14 cellular contexts compared by ENCODE assay signal in genomic region chr3:177606891-177607290, GRCh38.
DNase-seq lines count a peak whose midpoint lies in the region; ATAC-seq, FAIRE-seq and TF ChIP-seq lines count a peak whose summit lies in the region.
"Had no signal": no experiment of that assay in that cellular context is flagged by ENCODE, and none has a peak within 500 bp of the region (broad histone marks: within the 10 kb centered on the region; RNA-seq: fewer than 3 reads in every experiment).

No MANE protein-coding gene starts in this region.

- no peaks in the 10 kb centered on the region for H3K27me3 ChIP-seq in pancreas
- H3K27me3 ChIP-seq: Peyer's patch had no signal

- H3K36me3 ChIP-seq in pancreas, result no peaks in the 10 kb centered on the region
- H3K36me3 ChIP-seq: Peyer's patch had no signal

- H3K27ac ChIP-seq in pancreas, result peak overlapping the region in 3 of 4 donors; percentile 31 to 77 (median 64)
- H3K27ac ChIP-seq: Peyer's patch had no signal

- TF ChIP-seq CTCF in epithelial cell of esophagus (IDR thresholded peaks at IDR 0.05; ENCODE audit: insufficient read depth, low read depth, low read length, missing control alignments), result no peak
- TF ChIP-seq CTCF in pancreas (IDR thresholded peaks at IDR 0.05), result no peak

- H3K4me3 ChIP-seq in epithelial cell of esophagus (ENCODE audit: low read length) (no peak overlapping the region), pancreas (no peak overlapping the region)
- H3K4me3 ChIP-seq: Peyer's patch had no signal

- no peaks in the 10 kb centered on the region for H3K9me3 ChIP-seq in pancreas
- H3K9me3 ChIP-seq: Peyer's patch had no signal

- ATAC-seq in pancreas (peak in 3 of 4 donors; percentile 38 to 52 (median 47)), HG03442 (IDR thresholded peaks at IDR 0.05; ENCODE audit: unreplicated experiment) (no peak), GM19467 (IDR thresholded peaks at IDR 0.05; ENCODE audit: unreplicated experiment) (no peak)
- ATAC-seq: stimulated activated naive CD8-positive, alpha-beta T cell treated with anti-CD3 and anti-CD28 coated beads, Interleukin-15, Interleukin-2, amounts not matched to agents 100 U/mL and 50 U/mL, for 24 hours had no signal

- H3K4me1 ChIP-seq in pancreas, result peaks cover 35 to 66% (median 39%) of the 10 kb centered on the region in 3 donors

- intact Hi-C loops in pancreas (cut with DNase I), result no loop called here

- no peak for FAIRE-seq in pancreas (lab: Jason Lieb, UNC)

- DNase-seq in NCI-H2029 (lab: John Stamatoyannopoulos, UW) (peak; percentile 14), NCI-H2029 treated with DMSO at 0.1 percent for 48 hours (lab: John Stamatoyannopoulos, UW) (no peak), HuH-7.5 (ENCODE audit: low spot score) (peak; percentile 16), epithelial cell of esophagus (ENCODE audit: low read depth) (peak; percentile 84), pancreas (peak in 1 of 6 donors; percentile 38), HT-29 (ENCODE audit: low spot score) (no peak)
- DNase-seq: activated T-cell treated with anti-CD3 and anti-CD28 coated beads, Interleukin-2, amount 50 U/mL, for 48 hours; cortex of kidney; H7; NCI-H226; Peyer's patch; stimulated activated naive CD8-positive, alpha-beta T cell treated with anti-CD3 and anti-CD28 coated beads, Interleukin-15, Interleukin-2, amounts not matched to agents 100 U/mL and 50 U/mL, for 24 hours had no signal

- WGBS in pancreas, 2 donors, result 53 to 61% methylated on average over 4 of the region's 4 CpGs

Comparison
In these comparisons a context has a peak if more than half of its experiments do, and no peak if none do; other contexts are left out.
1. DNase-seq: peak in NCI-H2029 (single experiment), HuH-7.5 (single experiment) and epithelial cell of esophagus (single experiment); none in NCI-H2029 treated with DMSO at 0.1 percent for 48 hours (single experiment) and HT-29 (single experiment).
2. ATAC-seq: peak in pancreas (3 of 4); none in HG03442 (single experiment) and GM19467 (single experiment).